In genomic region chr9:128385493-128386205, GRCh38 we compare ENCODE assay signal across 16 cellular contexts. TPM values are rescaled to one million over a fixed set of nuclear protein-coding genes. Genes with fewer than 3 reads are reported as not detected.
A peak's percentile ranks its signal among the peaks of the same experiment; 100 is the strongest.
DNase-seq lines count a peak whose midpoint lies in the region; ATAC-seq and FAIRE-seq lines count a peak whose summit lies in the region.
"Had no signal": no experiment of that assay in that cellular context is flagged by ENCODE, and none has a peak within 500 bp of the region (broad histone marks: within the 10 kb centered on the region; RNA-seq: fewer than 3 reads in every experiment).

No MANE protein-coding gene starts in this region.

- peaks cover 25 to 43% of the 10 kb centered on the region in 2 donors for H3K36me3 Mint-ChIP-seq in stimulated activated naive B cell treated with anti-CD40 and anti-IgM and Interleukin-4, amounts not matched to agents 10 μg/mL and 1 μg/mL and 100 μg/mL, for 72 hours

- no peaks in the 10 kb centered on the region for H3K9me3 ChIP-seq in iPS-18a (ENCODE audit: control insufficient read depth, low read depth, low read length)

- H3K27ac ChIP-seq in cingulate gyrus (ENCODE audit: low read depth, low read length): peak overlapping the region; percentile 99
- no peak overlapping the region for H3K27ac ChIP-seq in iPS-18a (ENCODE audit: low read length)

- H3K27me3 ChIP-seq in H7 (ENCODE audit: control insufficient read depth, insufficient read depth, low read length) (peaks cover 39% of the 10 kb centered on the region), iPS-18a (ENCODE audit: control insufficient read depth, insufficient read depth, low read length) (peaks cover 98% of the 10 kb centered on the region)

- no peak for ATAC-seq in stimulated activated naive B cell treated with anti-CD40 and anti-IgM and Interleukin-4, amounts not matched to agents 10 μg/mL and 1 μg/mL and 100 μg/mL, for 72 hours (replicated peaks)

- H3K27me3 Mint-ChIP-seq in stimulated activated naive B cell treated with anti-CD40 and anti-IgM and Interleukin-4, amounts not matched to agents 10 μg/mL and 1 μg/mL and 100 μg/mL, for 72 hours: no peaks in the 10 kb centered on the region
- H3K27me3 Mint-ChIP-seq: B cell; CD4-positive, alpha-beta memory T cell had no signal

- peaks cover 3% of the 10 kb centered on the region for H3K36me3 ChIP-seq in H7 (replicated peaks; ENCODE audit: control insufficient read depth, insufficient read depth, low read length)
- H3K36me3 ChIP-seq in iPS-18a (ENCODE audit: control insufficient read depth, low read depth, low read length): peaks cover 22% of the 10 kb centered on the region

- FAIRE-seq in RCC 7860 (lab: Jason Lieb, UNC): no peak

- no peak overlapping the region for H3K9ac ChIP-seq in iPS-18a (ENCODE audit: low read length)

- peak overlapping the region; percentile 42 for H3K27ac Mint-ChIP-seq in stimulated activated naive B cell treated with anti-CD40 and anti-IgM and Interleukin-4, amounts not matched to agents 10 μg/mL and 1 μg/mL and 100 μg/mL, for 72 hours
- H3K27ac Mint-ChIP-seq: B cell; CD4-positive, alpha-beta memory T cell had no signal

- H3K4me3 Mint-ChIP-seq in stimulated activated naive B cell treated with anti-CD40 and anti-IgM and Interleukin-4, amounts not matched to agents 10 μg/mL and 1 μg/mL and 100 μg/mL, for 72 hours: no peak overlapping the region
- H3K4me3 Mint-ChIP-seq: B cell; CD4-positive, alpha-beta memory T cell had no signal

- H3K4me1 Mint-ChIP-seq in stimulated activated naive B cell treated with anti-CD40 and anti-IgM and Interleukin-4, amounts not matched to agents 10 μg/mL and 1 μg/mL and 100 μg/mL, for 72 hours: no peaks in the 10 kb centered on the region

- peaks cover 69% of the 10 kb centered on the region for H3K4me1 ChIP-seq in iPS-18a (ENCODE audit: control insufficient read depth, low read depth, low read length)

- no peaks in the 10 kb centered on the region for H3K9me3 Mint-ChIP-seq in stimulated activated naive B cell treated with anti-CD40 and anti-IgM and Interleukin-4, amounts not matched to agents 10 μg/mL and 1 μg/mL and 100 μg/mL, for 72 hours

- H3K4me3 ChIP-seq in H7 (ENCODE audit: insufficient read depth, low read depth, low read length) (no peak overlapping the region), iPS-18a (ENCODE audit: low read length) (peak overlapping the region; percentile 16)

- peak; percentile 78 for DNase-seq in H7
- DNase-seq in stimulated activated naive B cell treated with anti-CD40 and anti-IgM and Interleukin-4, amounts not matched to agents 10 μg/mL and 1 μg/mL and 100 μg/mL, for 72 hours: no peak
- DNase-seq in SHP77 treated with DMSO at 0.1 percent for 48 hours (lab: John Stamatoyannopoulos, UW): no peak
- no peak for DNase-seq in central memory CD4-positive, alpha-beta T cell
- DNase-seq in RCC 7860 (ENCODE audit: low spot score): no peak
- DNase-seq: CD4-positive, alpha-beta memory T cell; DND-41; GF-D8; KG1; NCI-H1048; NCI-H146; NCI-H2081 treated with DMSO at 0.1 percent for 48 hours; NCI-H226 had no signal

RNA-seq across cellular contexts. Expression of gene URM1, which starts 14.5 kb away (rescaled TPM):
- total RNA-seq in H7 (2014; rRNA removed; shearing (Covaris generic)): 74.3 and 99.6 TPM in 2 replicates

RNA-seq across cellular contexts. Expression of gene CERCAM, which starts 35.0 kb away (rescaled TPM):
- 12.6 and 15.5 TPM in 2 replicates for total RNA-seq in H7 (2014; rRNA removed; shearing (Covaris generic))

RNA-seq across cellular contexts. Expression of gene SLC27A4, which starts 45.3 kb away (rescaled TPM):
- total RNA-seq in H7 (2014; rRNA removed; shearing (Covaris generic)): 26.2 and 39.0 TPM in 2 replicates
